In the genomic region with DNA sequence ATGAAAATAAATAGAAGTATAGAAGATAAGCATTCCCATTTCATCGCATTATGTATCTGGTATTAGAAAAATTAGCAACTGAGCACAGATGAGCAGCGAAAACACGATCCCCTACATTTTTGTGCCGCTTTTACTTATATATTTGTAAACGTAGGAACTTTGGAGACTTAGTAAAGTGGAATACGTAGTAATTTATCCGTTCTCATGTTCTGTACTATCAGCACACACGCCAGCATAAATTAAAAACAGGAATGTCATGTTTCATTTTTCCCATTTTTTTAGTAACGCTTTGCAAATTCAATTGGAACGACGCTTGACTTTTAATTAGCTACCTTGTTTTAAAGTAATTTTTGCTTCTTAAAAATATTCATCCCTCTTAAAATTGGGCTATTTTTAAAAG, we compare ENCODE assay signal across 8 cellular contexts. TPM values are rescaled to one million over a fixed set of nuclear protein-coding genes. Genes with fewer than 3 reads are reported as not detected.
A peak's percentile ranks its signal among the peaks of the same experiment; 100 is the strongest.
DNase-seq lines count a peak whose midpoint lies in the region; ATAC-seq and TF ChIP-seq lines count a peak whose summit lies in the region.

No MANE protein-coding gene starts in this region.

- no peak overlapping the region for H2BK120ac ChIP-seq in trophoblast cell (ENCODE audit: insufficient read depth, low read length, poor library complexity)

- peak overlapping the region; percentile 76; the same call in 1 of the 2 replicates for H3K4me3 ChIP-seq in GM08714 (ENCODE audit: low read length)
- H3K4me3 ChIP-seq in PC-9: peak overlapping the region; percentile 74
- H3K4me3 ChIP-seq in epithelial cell of proximal tubule (ENCODE audit: low read depth, low read length): peak overlapping the region; percentile 80
- no peak overlapping the region for H3K4me3 ChIP-seq in trophoblast cell (ENCODE audit: low read depth, low read length)

- peak overlapping the region; percentile 93 for H3K4me2 ChIP-seq in PC-9
- peak overlapping the region; percentile 54 for H3K4me2 ChIP-seq in trophoblast cell (ENCODE audit: low read length)

- no peaks in the 10 kb centered on the region for H4K20me1 ChIP-seq in PC-9 (ENCODE audit: insufficient read depth)

- no peak overlapping the region for H2BK5ac ChIP-seq in trophoblast cell (ENCODE audit: low read depth, low read length, poor library complexity)

- H4K8ac ChIP-seq in trophoblast cell (ENCODE audit: low read depth, low read length): no peak overlapping the region

- H3K27me3 ChIP-seq in PC-9 (ENCODE audit: insufficient read depth, low read depth): no peaks in the 10 kb centered on the region
- H3K27me3 ChIP-seq in trophoblast cell (ENCODE audit: insufficient read depth, low read length): no peaks in the 10 kb centered on the region

- H3K79me2 ChIP-seq in PC-9 (ENCODE audit: low read depth): peaks cover 62% of the 10 kb centered on the region
- H3K79me2 ChIP-seq in trophoblast cell (ENCODE audit: control insufficient read depth, insufficient read depth, low read length, poor library complexity): peaks cover 11% of the 10 kb centered on the region

- no peak overlapping the region for H3K18ac ChIP-seq in trophoblast cell (ENCODE audit: low read length)

- H3K9me2 ChIP-seq in PC-9 (ENCODE audit: insufficient read depth): no peaks in the 10 kb centered on the region

- peak overlapping the region; percentile 80 for H2AFZ ChIP-seq in PC-9
- H2AFZ ChIP-seq in trophoblast cell (ENCODE audit: insufficient read depth, low read length, poor library complexity): no peak overlapping the region

- peaks cover 14% of the 10 kb centered on the region; the same call in 1 of the 2 replicates for H3F3A ChIP-seq in PC-9 (ENCODE audit: insufficient read depth, low read depth)

- H3K79me1 ChIP-seq in trophoblast cell (ENCODE audit: low read length): peaks cover 9% of the 10 kb centered on the region

- H2BK12ac ChIP-seq in trophoblast cell (ENCODE audit: low read length): no peak overlapping the region

- BruUV-seq in PC-9 (replicated peaks; lab: Mats Ljungman, UMichigan): no TSS peak

- intact Hi-C loops in PC-9 (cut with micrococcal nuclease; ENCODE audit: unreplicated experiment): loop anchor here (10.0 kb wide), 1 partner anchor 222 kb away; no protein-coding TSS in a partner anchor

- H3K9me3 ChIP-seq in PC-9 (ENCODE audit: insufficient read depth, low read depth) (no peaks in the 10 kb centered on the region), trophoblast cell (ENCODE audit: insufficient read depth, low read depth, low read length) (no peaks in the 10 kb centered on the region)

- POLR2A ChIA-PET in PC-9 (lab: Charles Lee; ENCODE audit: unreplicated experiment): no interaction called here

- CTCF ChIA-PET in PC-9 (lab: Charles Lee): no interaction called here

- peak overlapping the region; percentile 58 for H3K27ac ChIP-seq in PC-9
- no peak overlapping the region for H3K27ac ChIP-seq in trophoblast cell (ENCODE audit: low read depth, low read length)

- no peak overlapping the region for H3K9ac ChIP-seq in trophoblast cell (ENCODE audit: low read length)

- no CpG with 5 or more reads among the region's 11 CpGs for WGBS in trophoblast cell (ENCODE audit: extremely low coverage, insufficient coverage, insufficient read length)

- no peaks in the 10 kb centered on the region for H3K36me3 ChIP-seq in PC-9 (ENCODE audit: low read depth)
- no peaks in the 10 kb centered on the region for H3K36me3 ChIP-seq in trophoblast cell (ENCODE audit: control insufficient read depth in 1 of 2, insufficient read depth in 2 of 2, low read length in 2 of 2)

- ATAC-seq in GM21786 (IDR thresholded peaks at IDR 0.05; ENCODE audit: unreplicated experiment): no peak

- peaks cover 54% of the 10 kb centered on the region for H3K4me1 ChIP-seq in PC-9 (replicated peaks; ENCODE audit: insufficient read depth)
- peaks cover 0 to 2% of the 10 kb centered on the region in 2 experiments for H3K4me1 ChIP-seq in trophoblast cell (ENCODE audit: control insufficient read depth in 1 of 2, insufficient read depth in 2 of 2, low read length in 2 of 2)

- H4K91ac ChIP-seq in trophoblast cell (ENCODE audit: low read depth, low read length): no peak overlapping the region

- H3K23ac ChIP-seq in trophoblast cell (ENCODE audit: low read length): no peak overlapping the region

- H3K14ac ChIP-seq in trophoblast cell (ENCODE audit: low read length): no peak overlapping the region

- DNase-seq in PC-9 (no peak), epithelial cell of proximal tubule (ENCODE audit: low read depth) (no peak), trophoblast cell (peak in 1 of 2 donors; percentile 54), COLO829 (ENCODE audit: low spot score) (no peak), A172 (ENCODE audit: low spot score) (no peak), NOMO-1 treated with dmso at 0.1 percent for 144 hours (lab: John Stamatoyannopoulos, UW; ENCODE audit: unreplicated experiment) (no peak)

- no peak overlapping the region for H3K4ac ChIP-seq in trophoblast cell (ENCODE audit: low read depth, low read length)

- no peak overlapping the region for H2AK5ac ChIP-seq in trophoblast cell (ENCODE audit: low read length)

- no peak overlapping the region for H4K12ac ChIP-seq in trophoblast cell (ENCODE audit: low read depth, low read length)

- TF ChIP-seq CTCF in PC-9 (conservative IDR thresholded peaks at IDR 0.05) (no peak), epithelial cell of proximal tubule (conservative IDR thresholded peaks at IDR 0.05; ENCODE audit: low read depth, low read length) (no peak)

RNA-seq across cellular contexts. Expression of a gene that starts 2.4 kb away (rescaled TPM):
- total RNA-seq in PC-9 (2021) (24.7 and 28.2 TPM in 2 replicates), epithelial cell of proximal tubule (10.4 and 16.5 TPM in 2 replicates)
- 16.3 and 17.2 TPM in 2 replicates for polyA plus RNA-seq in trophoblast cell (2013)
- 13.1 and 15.0 TPM in 2 replicates for total RNA-seq in A172 (2014; rRNA removed; shearing (Covaris generic))
